ENCODE assay signal across 16 cellular contexts in the genomic region with DNA sequence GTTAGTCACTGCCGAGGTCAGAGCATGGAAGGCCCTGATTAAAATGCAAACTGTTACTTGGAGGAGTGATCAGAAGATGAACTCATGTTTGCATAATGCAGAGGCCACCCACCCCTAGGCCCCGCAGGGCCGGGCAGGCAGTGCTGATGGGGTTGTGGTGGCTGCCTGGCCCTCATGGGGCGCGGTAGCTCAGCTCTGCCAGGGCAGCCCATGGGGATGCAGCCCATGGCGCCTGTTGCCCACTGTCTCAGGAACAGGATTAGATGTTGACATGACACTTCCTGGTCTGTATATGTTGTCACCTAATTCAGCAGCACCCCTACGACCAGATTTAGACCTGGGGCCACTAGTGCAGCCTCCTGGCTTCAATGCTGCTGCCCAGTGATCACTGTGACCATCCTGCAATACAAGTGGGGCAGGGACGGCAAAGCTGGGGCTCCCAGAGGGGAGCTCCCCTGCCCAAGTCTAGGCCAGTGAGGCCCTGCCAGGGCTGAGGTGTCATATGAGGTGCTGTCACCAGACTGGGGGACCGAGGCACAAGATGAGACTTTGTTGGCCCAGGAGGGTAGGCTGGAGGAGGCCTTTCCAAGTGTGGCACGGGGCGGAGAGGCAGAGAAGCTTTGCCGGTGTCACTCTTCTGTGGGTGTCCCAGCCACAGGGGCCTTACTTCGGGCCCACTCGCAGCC. TPM values are rescaled to one million over a fixed set of nuclear protein-coding genes. Genes with fewer than 3 reads are reported as not detected.
A peak's percentile ranks its signal among the peaks of the same experiment; 100 is the strongest.
DNase-seq lines count a peak whose midpoint lies in the region; ATAC-seq and TF ChIP-seq lines count a peak whose summit lies in the region.
"Had no signal": no experiment of that assay in that cellular context is flagged by ENCODE, and none has a peak within 500 bp of the region (broad histone marks: within the 10 kb centered on the region; RNA-seq: fewer than 3 reads in every experiment).

No MANE protein-coding gene starts in this region.

- H2AFZ ChIP-seq in PC-9: no peak overlapping the region

- H3K27me3 Mint-ChIP-seq in mesothelial cell of epicardium (ENCODE audit: low read depth): no peaks in the 10 kb centered on the region
- H3K27me3 Mint-ChIP-seq: activated T-helper 17 cell treated with anti-CD3 and anti-CD28 coated beads, Interleukin-2, amount 50 U/mL, for 72 hours; CD4-positive, alpha-beta T cell had no signal

- peak overlapping the region; percentile 74; the same call in 1 of the 2 replicates for H3K4me2 ChIP-seq in PC-9
- H3K4me2 ChIP-seq: KMS-11 had no signal

- H3K4me1 ChIP-seq in PC-9 (replicated peaks; ENCODE audit: insufficient read depth) (peaks cover 71% of the 10 kb centered on the region), esophagus muscularis mucosa (peaks cover 20 to 88% (median 65%) of the 10 kb centered on the region in 4 donors), suprapubic skin (peaks cover 70% of the 10 kb centered on the region)
- H3K4me1 ChIP-seq: right lobe of liver had no signal

- ATAC-seq in GM19463 (IDR thresholded peaks at IDR 0.05; ENCODE audit: unreplicated experiment): no peak
- ATAC-seq in GM21786 (IDR thresholded peaks at IDR 0.05; ENCODE audit: unreplicated experiment): no peak
- ATAC-seq in sciatic nerve: no peak

- no TSS peak for BruUV-seq in PC-9 (replicated peaks; lab: Mats Ljungman, UMichigan)

- intact Hi-C loops in PC-9 (cut with micrococcal nuclease; ENCODE audit: unreplicated experiment) (no loop called here), esophagus muscularis mucosa (cut with DNase I) (no loop called here), sciatic nerve (cut with DNase I) (loop anchor here (10.0 kb wide), 1 partner anchor 54 kb away; no protein-coding TSS in a partner anchor)

- POLR2A ChIA-PET in PC-9 (lab: Charles Lee; ENCODE audit: unreplicated experiment): no interaction called here

- H3K36me3 ChIP-seq in PC-9 (ENCODE audit: low read depth) (no peaks in the 10 kb centered on the region; the same call in 1 of the 2 replicates), esophagus muscularis mucosa (peaks cover 0 to 14% (median 0%) of the 10 kb centered on the region in 4 donors), suprapubic skin (no peaks in the 10 kb centered on the region)
- H3K36me3 ChIP-seq: right lobe of liver had no signal

- TF ChIP-seq EP300 in esophagus muscularis mucosa (IDR thresholded peaks at IDR 0.05) (no peak), suprapubic skin (IDR thresholded peaks at IDR 0.05) (no peak)

- peaks cover 92% of the 10 kb centered on the region for H3K79me2 ChIP-seq in PC-9 (ENCODE audit: low read depth)

- H3K4me1 Mint-ChIP-seq in mesothelial cell of epicardium: peaks cover 28% of the 10 kb centered on the region
- H3K4me1 Mint-ChIP-seq: activated T-helper 17 cell treated with anti-CD3 and anti-CD28 coated beads, Interleukin-2, amount 50 U/mL, for 72 hours had no signal

- CTCF ChIA-PET in PC-9 (lab: Charles Lee): no interaction called here

- TF ChIP-seq POLR2A in esophagus muscularis mucosa (IDR thresholded peaks at IDR 0.05; ENCODE audit: low read depth) (no peak), suprapubic skin (IDR thresholded peaks at IDR 0.05) (no peak)

- H3K4me3 Mint-ChIP-seq in mesothelial cell of epicardium: no peak overlapping the region
- H3K4me3 Mint-ChIP-seq: activated T-helper 17 cell treated with anti-CD3 and anti-CD28 coated beads, Interleukin-2, amount 50 U/mL, for 72 hours; CD4-positive, alpha-beta T cell; WTC11 had no signal

- DNase-seq in PC-9 (no peak), esophagus muscularis mucosa (ENCODE audit: extremely low spot score) (no peak), mesothelial cell of epicardium (ENCODE audit: low spot score in 2 of 2, unreplicated experiment in 2 of 2) (no peak), suprapubic skin (ENCODE audit: low spot score in 2 of 2) (no peak), COLO829 (ENCODE audit: low spot score) (no peak), sciatic nerve (ENCODE audit: low spot score) (no peak)
- DNase-seq: GF-D8, occipital lobe, right lobe of liver had no signal

- H3K9me2 ChIP-seq in PC-9 (ENCODE audit: insufficient read depth): no peaks in the 10 kb centered on the region

- WGBS in esophagus muscularis mucosa: 83% methylated on average over 3 of the region's 14 CpGs
- 63% methylated on average over 13 of the region's 14 CpGs for WGBS in suprapubic skin

- TF ChIP-seq CTCF in PC-9 (conservative IDR thresholded peaks at IDR 0.05) (no peak), esophagus muscularis mucosa (IDR thresholded peaks at IDR 0.05) (no peak), mesothelial cell of epicardium (IDR thresholded peaks at IDR 0.05; ENCODE audit: unreplicated experiment) (no peak), suprapubic skin (IDR thresholded peaks at IDR 0.05) (no peak)

- H3K27ac Mint-ChIP-seq in mesothelial cell of epicardium: peak overlapping the region; percentile 21
- H3K27ac Mint-ChIP-seq: activated naive CD4-positive, alpha-beta T cell treated with anti-CD3 and anti-CD28 coated beads, Interleukin-2, amount 50 U/mL, for 72 hours; activated T-helper 17 cell treated with anti-CD3 and anti-CD28 coated beads, Interleukin-2, amount 50 U/mL, for 72 hours; WTC11 had no signal

- no peaks in the 10 kb centered on the region for H3K9me3 Mint-ChIP-seq in mesothelial cell of epicardium
- H3K9me3 Mint-ChIP-seq: activated naive CD4-positive, alpha-beta T cell treated with anti-CD3 and anti-CD28 coated beads, Interleukin-2, amount 50 U/mL, for 72 hours; activated T-helper 17 cell treated with anti-CD3 and anti-CD28 coated beads, Interleukin-2, amount 50 U/mL, for 72 hours; CD4-positive, alpha-beta T cell; WTC11 had no signal

- H3K27me3 ChIP-seq in PC-9 (ENCODE audit: insufficient read depth, low read depth) (no peaks in the 10 kb centered on the region), esophagus muscularis mucosa (no peaks in the 10 kb centered on the region), suprapubic skin (no peaks in the 10 kb centered on the region)
- H3K27me3 ChIP-seq: right lobe of liver had no signal

- peaks cover 57% of the 10 kb centered on the region for H3F3A ChIP-seq in PC-9 (ENCODE audit: insufficient read depth, low read depth)

- H3K27ac ChIP-seq in PC-9 (no peak overlapping the region), esophagus muscularis mucosa (replicated peaks in 1 of 4) (peak overlapping the region; percentile 40 to 84 (median 48)), suprapubic skin (peak overlapping the region; percentile 83)
- H3K27ac ChIP-seq: KMS-11, right lobe of liver had no signal

- H3K9me3 ChIP-seq in PC-9 (ENCODE audit: insufficient read depth, low read depth) (no peaks in the 10 kb centered on the region), esophagus muscularis mucosa (no peaks in the 10 kb centered on the region), suprapubic skin (no peaks in the 10 kb centered on the region)
- H3K9me3 ChIP-seq: right lobe of liver had no signal

- peaks cover 5% of the 10 kb centered on the region for H3K36me3 Mint-ChIP-seq in mesothelial cell of epicardium
- H3K36me3 Mint-ChIP-seq: activated naive CD4-positive, alpha-beta T cell treated with anti-CD3 and anti-CD28 coated beads, Interleukin-2, amount 50 U/mL, for 72 hours; WTC11 had no signal

- H3K4me3 ChIP-seq in PC-9 (no peak overlapping the region), esophagus muscularis mucosa (no peak overlapping the region), suprapubic skin (no peak overlapping the region)
- H3K4me3 ChIP-seq: right lobe of liver had no signal

- peaks cover 39% of the 10 kb centered on the region for H4K20me1 ChIP-seq in PC-9 (ENCODE audit: insufficient read depth)

RNA-seq across cellular contexts. Expression of a gene that starts 49.1 kb away (rescaled TPM):
- total RNA-seq in PC-9 (2021) (86.3 and 92.9 TPM in 2 replicates), esophagus muscularis mucosa (10 to 100 TPM; 18.7 to 41.3 (median 28.3) TPM), mesothelial cell of epicardium (127 to 137 TPM (median 129 TPM) in 3 replicates), suprapubic skin (10 to 100 TPM; 20.3 to 46.1 (median 30.4) TPM), sciatic nerve (62.0 TPM)
